Comparison of ENCODE assay signal across 22 cellular contexts in the genomic region with DNA sequence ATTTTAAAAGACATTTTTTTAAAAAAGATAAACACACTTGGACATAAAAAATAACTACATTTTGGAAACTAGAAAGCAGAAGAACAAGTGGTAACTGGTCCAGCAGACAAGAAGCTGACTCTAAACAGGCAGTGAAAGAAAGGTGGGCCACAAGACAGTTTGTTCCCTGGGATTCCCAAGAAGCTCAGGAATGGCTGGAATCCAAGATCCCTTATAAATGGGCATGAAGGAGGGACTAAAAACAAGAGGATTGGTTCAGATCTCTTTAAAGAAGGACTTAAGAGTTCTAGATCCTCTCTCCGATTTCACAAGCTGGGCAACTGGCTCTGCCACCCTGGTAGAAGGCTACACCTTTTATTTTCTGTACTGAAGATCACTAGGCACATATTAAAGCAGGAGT.
A peak's percentile ranks its signal among the peaks of the same experiment; 100 is the strongest.
DNase-seq lines count a peak whose midpoint lies in the region; ATAC-seq and TF ChIP-seq lines count a peak whose summit lies in the region.
"Had no signal": no experiment of that assay in that cellular context is flagged by ENCODE, and none has a peak within 500 bp of the region (broad histone marks: within the 10 kb centered on the region; RNA-seq: fewer than 3 reads in every experiment).

No MANE protein-coding gene starts in this region.

- H3K27me3 ChIP-seq in H9 (ENCODE audit: insufficient read depth, low read length) = no peaks in the 10 kb centered on the region
- H3K27me3 ChIP-seq in ectodermal cell (ENCODE audit: control insufficient read depth, insufficient read depth, low read length, poor library complexity, severe bottlenecking) = no peaks in the 10 kb centered on the region
- H3K27me3 ChIP-seq: SJCRH30 had no signal

- H3K79me2 ChIP-seq in H9 (ENCODE audit: insufficient read depth, low read length) = no peaks in the 10 kb centered on the region

- H3K9me3 Mint-ChIP-seq in H9 = peaks cover under 1 to 2% of the 10 kb centered on the region in 2 experiments; a peak in 2 of 5 replicates
- no peaks in the 10 kb centered on the region for H3K9me3 Mint-ChIP-seq in stimulated activated memory B cell treated with anti-CD40 and anti-IgM and Interleukin-4, amounts not matched to agents 10 μg/mL and 1 μg/mL and 100 μg/mL, for 72 hours
- peaks cover 4% of the 10 kb centered on the region for H3K9me3 Mint-ChIP-seq in activated CD4-positive, alpha-beta T cell treated with anti-CD3 and anti-CD28 coated beads, Interleukin-2, amount 10 ng/mL, durations not matched to agents 7 days and 5 days
- H3K9me3 Mint-ChIP-seq: HFFc6 had no signal

- H3K36me3 Mint-ChIP-seq in H9 (ENCODE audit: insufficient read depth in 1 of 3, low read depth in 3 of 3) = peaks cover 0 to 8% (median under 1%) of the 10 kb centered on the region in 3 experiments; a peak in 3 of 7 replicates
- peaks cover 11% of the 10 kb centered on the region for H3K36me3 Mint-ChIP-seq in stimulated activated memory B cell treated with anti-CD40 and anti-IgM and Interleukin-4, amounts not matched to agents 10 μg/mL and 1 μg/mL and 100 μg/mL, for 72 hours
- no peaks in the 10 kb centered on the region for H3K36me3 Mint-ChIP-seq in activated CD4-positive, alpha-beta T cell treated with anti-CD3 and anti-CD28 coated beads, Interleukin-2, amount 10 ng/mL, durations not matched to agents 7 days and 5 days (ENCODE audit: low read depth)
- H3K36me3 Mint-ChIP-seq: IgD-negative memory B cell had no signal

- H2BK12ac ChIP-seq in H9 (ENCODE audit: insufficient read length, low read depth, low read length) = no peak overlapping the region

- POLR2A ChIA-PET in activated CD4-positive, alpha-beta T cell treated with anti-CD3 and anti-CD28 coated beads, Interleukin-2, amount 10 ng/mL, durations not matched to agents 7 days and 5 days (lab: Charles Lee) = no interaction called here

- H4K20me1 ChIP-seq in H9 (ENCODE audit: control insufficient read depth, insufficient read depth, insufficient read length) = no peaks in the 10 kb centered on the region

- no peaks in the 10 kb centered on the region for H3K36me3 ChIP-seq in ectodermal cell (ENCODE audit: control insufficient read depth, insufficient read depth, low read length)
- H3K36me3 ChIP-seq: SJCRH30 had no signal

- no peak overlapping the region for H3K18ac ChIP-seq in H9 (ENCODE audit: insufficient read length, low read depth, low read length)

- no peak overlapping the region for H2BK5ac ChIP-seq in H9 (ENCODE audit: insufficient read length, low read length)

- H3K4me3 ChIP-seq in ectodermal cell (ENCODE audit: insufficient read depth, low read depth, low read length) = no peak overlapping the region
- H3K4me3 ChIP-seq: SJCRH30 had no signal

- H3K56ac ChIP-seq in H9 (ENCODE audit: insufficient read length, low read depth, low read length) = no peak overlapping the region

- H3K27ac ChIP-seq in H9 (ENCODE audit: insufficient read length, low read depth, low read length) (no peak overlapping the region), ectodermal cell (ENCODE audit: insufficient read depth, low read depth, low read length, poor library complexity, severe bottlenecking) (peak overlapping the region; percentile 5)
- H3K27ac ChIP-seq: KMS-11, SJCRH30 had no signal

- no peak overlapping the region for H2BK20ac ChIP-seq in H9 (ENCODE audit: low read depth, low read length, poor library complexity, severe bottlenecking)

- no peaks in the 10 kb centered on the region for H3K23me2 ChIP-seq in H9 (ENCODE audit: insufficient read length, low read depth, low read length, poor library complexity, severe bottlenecking)

- H3T11ph ChIP-seq in H9 (ENCODE audit: low read length) = no peak overlapping the region

- no peak overlapping the region for H2BK120ac ChIP-seq in H9 (ENCODE audit: low read depth, low read length, poor library complexity, severe bottlenecking)

- CTCF ChIA-PET in activated CD4-positive, alpha-beta T cell treated with anti-CD3 and anti-CD28 coated beads, Interleukin-2, amount 10 ng/mL, durations not matched to agents 7 days and 5 days (lab: Charles Lee) = no interaction called here

- no peak overlapping the region for H3K23ac ChIP-seq in H9 (ENCODE audit: insufficient read length, low read depth, low read length)

- TF ChIP-seq CTCF in H9 (conservative IDR thresholded peaks at IDR 0.05) = no peak

- no CpG with 5 or more reads among the region's 1 CpG for WGBS in H9 (ENCODE audit: extremely low coverage, insufficient read length, low lambda C conversion rate)
- WGBS in ectodermal cell, 2 experiments = 74 to 92% methylated on average over 1 of the region's 1 CpG

- no peak overlapping the region for H3K9ac ChIP-seq in H9 (ENCODE audit: extremely low read depth, insufficient read length, low read length)
- H3K9ac ChIP-seq: KMS-11 had no signal

- no peak overlapping the region for H4K5ac ChIP-seq in H9 (ENCODE audit: insufficient read length, low read depth, low read length)

- no peak overlapping the region for H3K4ac ChIP-seq in H9 (ENCODE audit: low read depth, low read length)

- H3K4me2 ChIP-seq in H9 (ENCODE audit: insufficient read depth, insufficient read length, low read length) = no peak overlapping the region
- H3K4me2 ChIP-seq: KMS-11 had no signal

- H4K8ac ChIP-seq in H9 (replicated peaks; ENCODE audit: insufficient read length, low read depth, low read length) = no peak overlapping the region

- H4K91ac ChIP-seq in H9 (ENCODE audit: insufficient read length, low read depth, low read length) = no peak overlapping the region

- no peak overlapping the region for H2AK5ac ChIP-seq in H9 (ENCODE audit: insufficient read length, low read length)

- DNase-seq in H9 (no peak), islet precursor cell (peak; percentile 68), NOMO-1 treated with DMSO at 0.1 percent for 48 hours (lab: John Stamatoyannopoulos, UW; ENCODE audit: unreplicated experiment) (no peak)
- DNase-seq in activated CD4-positive, alpha-beta T cell treated with anti-CD3 and anti-CD28 coated beads, Interleukin-2, amount 10 ng/mL, durations not matched to agents 7 days and 5 days = no peak
- DNase-seq: Calu3, DMS79 treated with DMSO at 0.1 percent for 48 hours, H7, HFFc6, NCI-H1048, NCI-H1417, NCI-H1694, NCI-H2081, NCI-H226, NCI-H510A, NCI-H69, SJCRH30 had no signal

- no peaks in the 10 kb centered on the region for H3K79me1 ChIP-seq in H9 (ENCODE audit: insufficient read depth, low read depth, low read length, poor library complexity, severe bottlenecking)

- no peak for ATAC-seq in stimulated activated memory B cell treated with anti-CD40 and anti-IgM and Interleukin-4, amounts not matched to agents 10 μg/mL and 1 μg/mL and 100 μg/mL, for 72 hours
- ATAC-seq in GM21723 (IDR thresholded peaks at IDR 0.05; ENCODE audit: unreplicated experiment) = no peak
- ATAC-seq: SK-N-SH treated with all-trans-retinoic acid at 6 μM for 48 hours had no signal

- peak overlapping the region; percentile 69 to 95 (median 92); a peak in 6 of 7 replicates for H3K27ac Mint-ChIP-seq in H9
- peak overlapping the region; percentile 17 for H3K27ac Mint-ChIP-seq in stimulated activated memory B cell treated with anti-CD40 and anti-IgM and Interleukin-4, amounts not matched to agents 10 μg/mL and 1 μg/mL and 100 μg/mL, for 72 hours
- no peak overlapping the region for H3K27ac Mint-ChIP-seq in activated CD4-positive, alpha-beta T cell treated with anti-CD3 and anti-CD28 coated beads, Interleukin-2, amount 10 ng/mL, durations not matched to agents 7 days and 5 days
- H3K27ac Mint-ChIP-seq: HFFc6, IgD-negative memory B cell had no signal

- H2AFZ ChIP-seq in H9 (ENCODE audit: low read length) = no peak overlapping the region

- H3K4me1 ChIP-seq in H9 (ENCODE audit: insufficient read depth, low read length) = peaks cover 3% of the 10 kb centered on the region; the same call in 1 of the 2 replicates
- peaks cover 5% of the 10 kb centered on the region for H3K4me1 ChIP-seq in ectodermal cell (ENCODE audit: control insufficient read depth, insufficient read depth, low read length)

- no peak overlapping the region for H3K4me3 Mint-ChIP-seq in H9
- H3K4me3 Mint-ChIP-seq in stimulated activated memory B cell treated with anti-CD40 and anti-IgM and Interleukin-4, amounts not matched to agents 10 μg/mL and 1 μg/mL and 100 μg/mL, for 72 hours = no peak overlapping the region
- no peak overlapping the region for H3K4me3 Mint-ChIP-seq in activated CD4-positive, alpha-beta T cell treated with anti-CD3 and anti-CD28 coated beads, Interleukin-2, amount 10 ng/mL, durations not matched to agents 7 days and 5 days
- H3K4me3 Mint-ChIP-seq: HFFc6 had no signal

- H3K4me1 Mint-ChIP-seq in H9 = peaks cover 25 to 37% of the 10 kb centered on the region in 2 experiments
- peaks cover 40% of the 10 kb centered on the region for H3K4me1 Mint-ChIP-seq in stimulated activated memory B cell treated with anti-CD40 and anti-IgM and Interleukin-4, amounts not matched to agents 10 μg/mL and 1 μg/mL and 100 μg/mL, for 72 hours
- no peaks in the 10 kb centered on the region for H3K4me1 Mint-ChIP-seq in activated CD4-positive, alpha-beta T cell treated with anti-CD3 and anti-CD28 coated beads, Interleukin-2, amount 10 ng/mL, durations not matched to agents 7 days and 5 days

- H3K9me3 ChIP-seq in H9 (ENCODE audit: control insufficient read depth, low read depth, low read length) (no peaks in the 10 kb centered on the region), ectodermal cell (ENCODE audit: control insufficient read depth, low read length) (no peaks in the 10 kb centered on the region)
- H3K9me3 ChIP-seq: SJCRH30 had no signal

- H2BK15ac ChIP-seq in H9 (ENCODE audit: low read depth, low read length) = no peak overlapping the region

- no peaks in the 10 kb centered on the region for H3K27me3 Mint-ChIP-seq in H9 (ENCODE audit: low read depth)
- no peaks in the 10 kb centered on the region for H3K27me3 Mint-ChIP-seq in stimulated activated memory B cell treated with anti-CD40 and anti-IgM and Interleukin-4, amounts not matched to agents 10 μg/mL and 1 μg/mL and 100 μg/mL, for 72 hours
- H3K27me3 Mint-ChIP-seq in activated CD4-positive, alpha-beta T cell treated with anti-CD3 and anti-CD28 coated beads, Interleukin-2, amount 10 ng/mL, durations not matched to agents 7 days and 5 days = no peaks in the 10 kb centered on the region
- H3K27me3 Mint-ChIP-seq: IgD-negative memory B cell had no signal

- no peak overlapping the region for H3K14ac ChIP-seq in H9 (ENCODE audit: insufficient read depth, low read length)
